Comparison of ENCODE assay signal across 1 cellular context in genomic region chr19:10871711-10872550, GRCh38.
A peak's percentile ranks its signal among the peaks of the same experiment; 100 is the strongest.
TF ChIP-seq lines count a peak whose summit lies in the region.

No MANE protein-coding gene starts in this region.

TF ChIP-seq in HepG2, 621 proteins besides CTCF, POLR2A, EP300 and RAD21 (continued from another document):
- peak; percentile 50; the same call in 1 of the 2 replicates for TF ChIP-seq UBTF (CRISPR knock-in tag; IDR thresholded peaks at IDR 0.05)
- peak; percentile 86 for TF ChIP-seq ZBTB7B (CRISPR knock-in tag; IDR thresholded peaks at IDR 0.05)
- TF ChIP-seq ZNF773 (CRISPR knock-in tag; IDR thresholded peaks at IDR 0.05; ENCODE audit: borderline replicate concordance) = peak; percentile 68; the same call in 1 of the 2 replicates
- peak; percentile 53 for TF ChIP-seq ZFX (CRISPR knock-in tag; IDR thresholded peaks at IDR 0.05; ENCODE audit: low read depth)
- TF ChIP-seq ZBTB43 (CRISPR knock-in tag; conservative IDR thresholded peaks at IDR 0.05) = 0 out of 2 replicates have a peak, but pooled peaks have one; percentile 31
- TF ChIP-seq PCBP1 (IDR thresholded peaks at IDR 0.05; ENCODE audit: borderline replicate concordance, low read depth, low read length) = 0 out of 2 replicates have a peak, but pooled peaks have one; percentile 32
- TF ChIP-seq ZBTB10 (CRISPR knock-in tag; IDR thresholded peaks at IDR 0.05; ENCODE audit: borderline replicate concordance) = peak; percentile 48; the same call in 1 of the 2 replicates
- TF ChIP-seq ZNF230 (CRISPR knock-in tag; IDR thresholded peaks at IDR 0.05) = no peak
- no peak for TF ChIP-seq HBP1 (CRISPR knock-in tag; IDR thresholded peaks at IDR 0.05; ENCODE audit: low read depth)
- TF ChIP-seq AKAP8 (CRISPR knock-in tag; IDR thresholded peaks at IDR 0.05) = no peak
- no peak for TF ChIP-seq DNMT1 (CRISPR knock-in tag; IDR thresholded peaks at IDR 0.05)
- TF ChIP-seq ZNF12 (CRISPR knock-in tag; IDR thresholded peaks at IDR 0.05) = no peak
- TF ChIP-seq ZFP91 (CRISPR knock-in tag; IDR thresholded peaks at IDR 0.05; ENCODE audit: borderline replicate concordance) = 0 out of 2 replicates have a peak, but pooled peaks have one; percentile 11
- peak; percentile 51 for TF ChIP-seq RBFOX2 (IDR thresholded peaks at IDR 0.05; ENCODE audit: low read depth, low read length)
- no peak for TF ChIP-seq E2F2 (CRISPR knock-in tag; IDR thresholded peaks at IDR 0.05; ENCODE audit: borderline replicate concordance)
- no peak for TF ChIP-seq NFE2L2 (IDR thresholded peaks at IDR 0.05; ENCODE audit: low read length)
- TF ChIP-seq ZNF558 (CRISPR knock-in tag; IDR thresholded peaks at IDR 0.05; ENCODE audit: borderline replicate concordance) = 0 out of 2 replicates have a peak, but pooled peaks have one; percentile 68
- TF ChIP-seq ZNF766 (CRISPR knock-in tag; IDR thresholded peaks at IDR 0.05; ENCODE audit: borderline replicate concordance) = no peak
- TF ChIP-seq PHF20 (CRISPR knock-in tag; IDR thresholded peaks at IDR 0.05) = peak; percentile 1; the same call in 1 of the 2 replicates
- TF ChIP-seq SIN3A (IDR thresholded peaks at IDR 0.05; ENCODE audit: borderline replicate concordance, low read depth, low read length) = 0 out of 2 replicates have a peak, but pooled peaks have one; percentile 25
- no peak; the same call in 1 of the 2 replicates for TF ChIP-seq ZNF350 (CRISPR knock-in tag; IDR thresholded peaks at IDR 0.05; ENCODE audit: borderline replicate concordance, low read depth)
- peak; percentile 47; the same call in 1 of the 2 replicates for TF ChIP-seq YEATS4 (CRISPR knock-in tag; IDR thresholded peaks at IDR 0.05; ENCODE audit: borderline replicate concordance)
- TF ChIP-seq PRDM15 (CRISPR knock-in tag; IDR thresholded peaks at IDR 0.05) = peak; percentile 23; the same call in 1 of the 2 replicates
- 0 out of 2 replicates have a peak, but pooled peaks have one; percentile 34 for TF ChIP-seq ZNF891 (CRISPR knock-in tag; IDR thresholded peaks at IDR 0.05)
- no peak for TF ChIP-seq ZNF574 (CRISPR knock-in tag; IDR thresholded peaks at IDR 0.05)
- no peak for TF ChIP-seq ZUFSP (CRISPR knock-in tag; IDR thresholded peaks at IDR 0.05; ENCODE audit: borderline replicate concordance)
- no peak for TF ChIP-seq FOXJ3 (CRISPR knock-in tag; IDR thresholded peaks at IDR 0.05; ENCODE audit: borderline replicate concordance)
- TF ChIP-seq NRL (CRISPR knock-in tag; IDR thresholded peaks at IDR 0.05; ENCODE audit: borderline replicate concordance) = 0 out of 2 replicates have a peak, but pooled peaks have one; percentile 36
- TF ChIP-seq GATAD2A (CRISPR knock-in tag; IDR thresholded peaks at IDR 0.05) = peak; percentile 35; the same call in 1 of the 2 replicates
- TF ChIP-seq CSRNP2 (CRISPR knock-in tag; conservative IDR thresholded peaks at IDR 0.05; ENCODE audit: low read depth) = no peak
- 0 out of 2 replicates have a peak, but pooled peaks have one; percentile 15 for TF ChIP-seq SAP130 (CRISPR knock-in tag; IDR thresholded peaks at IDR 0.05; ENCODE audit: low read depth)
- TF ChIP-seq SALL1 (CRISPR knock-in tag; IDR thresholded peaks at IDR 0.05) = no peak
TF ChIP-seq in HepG2: peak in this region for 38.
